In the genomic region with DNA sequence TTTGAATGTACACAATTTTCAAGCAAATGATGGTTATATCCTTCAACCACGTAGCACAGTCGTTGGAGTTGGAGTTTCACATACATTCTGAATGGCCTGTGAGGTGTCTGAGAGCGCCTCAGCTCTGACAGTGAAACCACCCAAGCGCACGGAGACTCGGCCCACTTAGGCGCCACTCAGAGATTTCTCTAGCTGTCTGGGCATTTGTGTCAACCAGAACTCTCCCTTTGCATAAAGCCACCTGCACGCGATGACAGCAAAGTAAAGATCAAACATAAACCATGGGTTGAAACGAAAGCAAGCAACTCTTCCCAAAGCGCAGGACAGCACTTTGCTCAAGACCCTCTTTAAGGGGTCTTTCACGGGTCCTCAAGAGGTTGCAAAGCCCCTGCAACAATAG, we compare ENCODE assay signal across 8 cellular contexts. TPM values are rescaled to one million over a fixed set of nuclear protein-coding genes. Genes with fewer than 3 reads are reported as not detected.
DNase-seq lines count a peak whose midpoint lies in the region; ATAC-seq and TF ChIP-seq lines count a peak whose summit lies in the region.

No MANE protein-coding gene starts in this region.

- peaks cover 68% of the 10 kb centered on the region for H3K27me3 ChIP-seq in iPS-15b (ENCODE audit: control insufficient read depth, insufficient read depth, low read length)
- no peaks in the 10 kb centered on the region for H3K27me3 ChIP-seq in testis

- peak overlapping the region; percentile 32 for H3K4me3 Mint-ChIP-seq in activated T-cell treated with anti-CD3 and anti-CD28 coated beads, Interleukin-2, amount 50 U/mL, for 24 hours
- peak overlapping the region; percentile 52 to 80 (median 73) for H3K4me3 Mint-ChIP-seq in T-cell

- H3K9me3 ChIP-seq in iPS-15b (ENCODE audit: control insufficient read depth, insufficient read depth, low read length) (no peaks in the 10 kb centered on the region), testis (no peaks in the 10 kb centered on the region)

- no peak overlapping the region for H3K27ac ChIP-seq in testis

- H3K4me1 Mint-ChIP-seq in activated T-cell treated with anti-CD3 and anti-CD28 coated beads, Interleukin-2, amount 50 U/mL, for 24 hours (ENCODE audit: low read depth): peaks cover 24% of the 10 kb centered on the region
- peaks cover 17 to 34% (median 25%) of the 10 kb centered on the region in 3 donors for H3K4me1 Mint-ChIP-seq in T-cell

- H3K9me3 Mint-ChIP-seq in activated T-cell treated with anti-CD3 and anti-CD28 coated beads, Interleukin-2, amount 50 U/mL, for 24 hours: no peaks in the 10 kb centered on the region
- no peaks in the 10 kb centered on the region for H3K9me3 Mint-ChIP-seq in T-cell

- TF ChIP-seq POLR2A in testis (IDR thresholded peaks at IDR 0.05): no peak

- WGBS in testis, 2 donors: 20 to 30% methylated on average over 12 of the region's 12 CpGs

- ATAC-seq in T-cell (replicated peaks in 1 of 4): peak in 1 of 4 experiments; percentile 9
- no peak for ATAC-seq in GM21825 (IDR thresholded peaks at IDR 0.05; ENCODE audit: unreplicated experiment)
- no peak for ATAC-seq in GM19452 (IDR thresholded peaks at IDR 0.05; ENCODE audit: unreplicated experiment)

- intact Hi-C loops in testis (cut with DNase I; ENCODE audit: low total_unique reads): no loop called here

- no peaks in the 10 kb centered on the region for H3K36me3 Mint-ChIP-seq in activated T-cell treated with anti-CD3 and anti-CD28 coated beads, Interleukin-2, amount 50 U/mL, for 24 hours (ENCODE audit: low read depth)
- no peaks in the 10 kb centered on the region for H3K36me3 Mint-ChIP-seq in T-cell

- POLR2A ChIA-PET in T-cell (lab: Charles Lee): no interaction called here

- peaks cover 81% of the 10 kb centered on the region for H3K27me3 Mint-ChIP-seq in activated T-cell treated with anti-CD3 and anti-CD28 coated beads, Interleukin-2, amount 50 U/mL, for 24 hours
- peaks cover 55 to 72% of the 10 kb centered on the region in 2 donors for H3K27me3 Mint-ChIP-seq in T-cell

- H3K4me1 ChIP-seq in iPS-15b (ENCODE audit: control insufficient read depth, insufficient read depth, low read length) (peaks cover 3% of the 10 kb centered on the region), testis (peaks cover 18% of the 10 kb centered on the region)

- no peak overlapping the region for H3K27ac Mint-ChIP-seq in activated T-cell treated with anti-CD3 and anti-CD28 coated beads, Interleukin-2, amount 50 U/mL, for 24 hours
- H3K27ac Mint-ChIP-seq in T-cell: peak overlapping the region in 1 of 2 donors; percentile 41

- no peak overlapping the region for H3K9ac ChIP-seq in iPS-15b (ENCODE audit: low read depth, low read length)

- DNase-seq in activated T-cell treated with anti-CD3 and anti-CD28 coated beads, Interleukin-2, amount 50 U/mL, for 24 hours: no peak
- no peak for DNase-seq in activated T-cell treated with anti-CD3 and anti-CD28 coated beads, Interleukin-2, amount 50 U/mL, for 1 hour
- DNase-seq in T-cell (no peak), testis (no peak), OCI-M2 (lab: John Stamatoyannopoulos, UW; ENCODE audit: unreplicated experiment) (no peak)

- no peak for TF ChIP-seq CTCF in testis (IDR thresholded peaks at IDR 0.05)

- H3K36me3 ChIP-seq in iPS-15b (ENCODE audit: control insufficient read depth, insufficient read depth, low read length) (no peaks in the 10 kb centered on the region), testis (ENCODE audit: low read depth, missing control alignments) (no peaks in the 10 kb centered on the region)

- CTCF ChIA-PET in T-cell (lab: Charles Lee): no interaction called here

- H3K4me3 ChIP-seq in iPS-15b (ENCODE audit: low read depth, low read length): peak overlapping the region; percentile 61
- H3K4me3 ChIP-seq in testis: peak overlapping the region; percentile 44 to 61

RNA-seq across cellular contexts. Expression of gene SLC6A4, which starts 0.5 kb away (rescaled TPM):
- total RNA-seq in T-cell (under 1 TPM in 2 of 5 donors, not detected in 3; 0.18 to 0.32 TPM), testis (1 to 10 TPM; 1.7 to 2.4 TPM)
- 1.7 TPM for polyA plus RNA-seq in testis (ENCODE audit: insufficient read depth, low read depth, low replicate concordance)

RNA-seq across cellular contexts. Expression of gene BLMH, which starts 56.8 kb away (rescaled TPM):
- total RNA-seq in T-cell (10 to 100 TPM; 38.8 to 60.2 (median 47.4) TPM), testis (10 to 100 TPM; 46.9 to 54.9 TPM)
- 36.4 TPM for polyA plus RNA-seq in testis (ENCODE audit: insufficient read depth, low read depth, low replicate concordance)
